20 cellular contexts compared by ENCODE assay signal in the genomic region with DNA sequence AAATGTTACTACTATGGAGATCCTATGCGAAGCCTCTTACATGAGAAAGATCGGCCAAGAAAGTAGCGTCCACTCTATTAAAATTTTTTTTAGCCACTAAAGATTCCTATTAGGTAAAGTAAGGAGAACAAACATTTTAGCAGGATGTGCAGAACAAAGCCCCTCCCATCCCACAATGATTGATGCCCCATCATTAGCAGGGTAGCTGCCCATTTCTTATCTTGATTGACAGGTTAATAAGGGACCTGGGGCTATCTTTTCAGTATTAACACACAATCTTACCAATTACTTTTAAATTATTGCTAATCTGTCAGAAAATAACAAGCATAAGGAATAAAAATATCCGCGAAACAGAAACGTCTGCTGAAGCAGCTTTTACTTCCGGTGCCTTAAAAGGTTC. TPM values are rescaled to one million over a fixed set of nuclear protein-coding genes. Genes with fewer than 3 reads are reported as not detected.
A peak's percentile ranks its signal among the peaks of the same experiment; 100 is the strongest.
DNase-seq lines count a peak whose midpoint lies in the region; TF ChIP-seq lines count a peak whose summit lies in the region.
"Had no signal": no experiment of that assay in that cellular context is flagged by ENCODE, and none has a peak within 500 bp of the region (broad histone marks: within the 10 kb centered on the region; RNA-seq: fewer than 3 reads in every experiment).

No MANE protein-coding gene starts in this region.

- H2BK15ac ChIP-seq in mesendoderm (replicated peaks; ENCODE audit: low read depth) = no peak overlapping the region

- no peak overlapping the region for H2BK120ac ChIP-seq in mesendoderm (ENCODE audit: low read depth, low read length)

- H2BK5ac ChIP-seq in mesendoderm (ENCODE audit: low read length) = no peak overlapping the region

- H3K56ac ChIP-seq in mesendoderm (ENCODE audit: low read length) = no peak overlapping the region

- no peak overlapping the region for H3K4ac ChIP-seq in mesendoderm (ENCODE audit: low read depth, low read length)

- no peaks in the 10 kb centered on the region for H3K36me3 Mint-ChIP-seq in neural crest cell (ENCODE audit: low read depth)
- H3K36me3 Mint-ChIP-seq: activated naive CD8-positive, alpha-beta T cell had no signal

- no peak overlapping the region for H3K18ac ChIP-seq in mesendoderm (ENCODE audit: low read length)

- TF ChIP-seq CTCF in 22Rv1 (IDR thresholded peaks at IDR 0.05) (no peak), neural crest cell (conservative IDR thresholded peaks at IDR 0.05) (no peak)

- peak overlapping the region; percentile 45 for H3K4me3 Mint-ChIP-seq in neural crest cell
- H3K4me3 Mint-ChIP-seq: activated CD4-positive, alpha-beta memory T cell treated with anti-CD3 and anti-CD28 coated beads, Interleukin-2, amount 10 ng/mL, durations not matched to agents 7 days and 5 days; activated naive CD8-positive, alpha-beta T cell; activated T-cell treated with anti-CD3 and anti-CD28 coated beads, Interleukin-2, amount 50 U/mL, for 4 hours had no signal

- H3K27ac Mint-ChIP-seq in neural crest cell (ENCODE audit: unreplicated experiment) = no peak overlapping the region
- H3K27ac Mint-ChIP-seq: activated CD4-positive, alpha-beta memory T cell treated with anti-CD3 and anti-CD28 coated beads, Interleukin-2, amount 10 ng/mL, durations not matched to agents 7 days and 5 days; activated naive CD8-positive, alpha-beta T cell had no signal

- H3K9me3 Mint-ChIP-seq in neural crest cell = no peaks in the 10 kb centered on the region
- H3K9me3 Mint-ChIP-seq: activated CD4-positive, alpha-beta memory T cell treated with anti-CD3 and anti-CD28 coated beads, Interleukin-2, amount 10 ng/mL, durations not matched to agents 7 days and 5 days; activated T-cell treated with anti-CD3 and anti-CD28 coated beads, Interleukin-2, amount 50 U/mL, for 4 hours had no signal

- peaks cover 51% of the 10 kb centered on the region for H3K27me3 Mint-ChIP-seq in neural crest cell (ENCODE audit: low read depth)

- H3K4me2 ChIP-seq in mesendoderm (ENCODE audit: low read length) = no peak overlapping the region

- WGBS in ectodermal cell, 2 experiments = 13 to 16% methylated on average over 5 to 7 of the region's 7 CpGs
- no CpG with 5 or more reads among the region's 7 CpGs for WGBS in mesendoderm (ENCODE audit: extremely low coverage, insufficient coverage, low lambda C conversion rate)

- H3K27me3 ChIP-seq in H7 (ENCODE audit: control insufficient read depth, insufficient read depth, low read length) (peaks cover 19% of the 10 kb centered on the region), ectodermal cell (ENCODE audit: control insufficient read depth, insufficient read depth, low read length, poor library complexity, severe bottlenecking) (peaks cover 18% of the 10 kb centered on the region), mesendoderm (ENCODE audit: insufficient read depth, low read length, poor library complexity) (no peaks in the 10 kb centered on the region)

- H3K4me3 ChIP-seq in H7 (ENCODE audit: insufficient read depth, low read depth, low read length) (peak overlapping the region; percentile 65), ectodermal cell (ENCODE audit: insufficient read depth, low read depth, low read length) (peak overlapping the region; percentile 28), mesendoderm (ENCODE audit: low read length) (no peak overlapping the region)

- no peak overlapping the region for H2AK5ac ChIP-seq in mesendoderm (ENCODE audit: low read length)

- peaks cover 27% of the 10 kb centered on the region for H3K4me1 ChIP-seq in ectodermal cell (ENCODE audit: control insufficient read depth, insufficient read depth, low read length)
- peaks cover 2% of the 10 kb centered on the region for H3K4me1 ChIP-seq in mesendoderm (ENCODE audit: control insufficient read depth, low read depth, low read length)
- H3K4me1 ChIP-seq: parathyroid adenoma had no signal

- H3K79me2 ChIP-seq in mesendoderm (ENCODE audit: control insufficient read depth, insufficient read depth, low read length) = peaks cover 5% of the 10 kb centered on the region
- H3K79me2 ChIP-seq: parathyroid adenoma had no signal

- H4K5ac ChIP-seq in mesendoderm (ENCODE audit: low read length) = no peak overlapping the region

- H3K23ac ChIP-seq in mesendoderm (ENCODE audit: low read length) = no peak overlapping the region

- DNase-seq in H7 (no peak), neural crest cell (ENCODE audit: low read depth, low spot score) (no peak), CD1c-positive myeloid dendritic cell (ENCODE audit: extremely low spot score) (no peak), mesendoderm (no peak), T-helper 1 cell (no peak), iPS-NIHi11 (ENCODE audit: low spot score) (no peak)
- DNase-seq: activated CD4-positive, alpha-beta memory T cell treated with anti-CD3 and anti-CD28 coated beads, Interleukin-2, amount 10 ng/mL, durations not matched to agents 7 days and 5 days; activated T-cell treated with anti-CD3 and anti-CD28 coated beads, Interleukin-2, amount 50 U/mL, for 4 hours; COR-L47; IMR-90; NCI-H1694 treated with DMSO at 0.1 percent for 48 hours; NCI-H446 treated with DMSO at 0.1 percent for 48 hours; stimulated activated naive CD4-positive, alpha-beta T cell treated with Interleukin-2 at 50 U/mL for 16 hours had no signal

- H4K8ac ChIP-seq in mesendoderm (ENCODE audit: low read depth, low read length) = no peak overlapping the region

- H3K79me1 ChIP-seq in mesendoderm (ENCODE audit: low read length) = no peaks in the 10 kb centered on the region

- H3K9me3 ChIP-seq in ectodermal cell (ENCODE audit: control insufficient read depth, low read length) = no peaks in the 10 kb centered on the region

- H3K27ac ChIP-seq in 22Rv1 (peak overlapping the region; percentile 54), ectodermal cell (ENCODE audit: insufficient read depth, low read depth, low read length, poor library complexity, severe bottlenecking) (peak overlapping the region; percentile 73), mesendoderm (ENCODE audit: low read depth, low read length) (no peak overlapping the region)
- H3K27ac ChIP-seq: parathyroid adenoma, VCaP had no signal

- no peaks in the 10 kb centered on the region for H3K36me3 ChIP-seq in H7 (replicated peaks; ENCODE audit: control insufficient read depth, insufficient read depth, low read length)
- H3K36me3 ChIP-seq in ectodermal cell (ENCODE audit: control insufficient read depth, insufficient read depth, low read length) = no peaks in the 10 kb centered on the region
- no peaks in the 10 kb centered on the region for H3K36me3 ChIP-seq in mesendoderm (ENCODE audit: control insufficient read depth, insufficient read depth, low read length)

- peaks cover 36% of the 10 kb centered on the region for H3K4me1 Mint-ChIP-seq in neural crest cell

- H3K9ac ChIP-seq in mesendoderm (ENCODE audit: low read length) = no peak overlapping the region
- H3K9ac ChIP-seq: parathyroid adenoma had no signal

RNA-seq across cellular contexts. Expression of gene FZD8, which starts 5.2 kb away (rescaled TPM):
- 43.0 and 76.2 TPM in 2 replicates for total RNA-seq in H7 (2014; rRNA removed; shearing (Covaris generic))
- 11.0 TPM for polyA plus RNA-seq in ectodermal cell (2013, experiment 1 of 4)
- polyA plus RNA-seq in ectodermal cell (2013, experiment 2 of 4) = 9.7 TPM
- 9.9 TPM for polyA plus RNA-seq in ectodermal cell (2013, experiment 3 of 4)
- polyA plus RNA-seq in ectodermal cell (2013, experiment 4 of 4) = 10.5 TPM
- total RNA-seq in neural crest cell = 3.5 and 3.7 TPM in 2 replicates
- polyA plus RNA-seq in mesendoderm (2013, experiment 1 of 2) = 6.6 TPM
- polyA plus RNA-seq in mesendoderm (2013, experiment 2 of 2) = 6.2 TPM

RNA-seq across cellular contexts. Expression of gene GJD4, which starts 31.8 kb away (rescaled TPM):
- total RNA-seq in H7 (2014; rRNA removed; shearing (Covaris generic)) = not detected in 2 replicates
- polyA plus RNA-seq in ectodermal cell (2013, experiment 1 of 4) = not detected
- polyA plus RNA-seq in ectodermal cell (2013, experiment 2 of 4) = not detected
- not detected for polyA plus RNA-seq in ectodermal cell (2013, experiment 3 of 4)
- polyA plus RNA-seq in ectodermal cell (2013, experiment 4 of 4) = not detected
- total RNA-seq in neural crest cell = not detected in 2 replicates
- 0.03 TPM for polyA plus RNA-seq in mesendoderm (2013, experiment 1 of 2)
- 0.03 TPM for polyA plus RNA-seq in mesendoderm (2013, experiment 2 of 2)
- total RNA-seq: activated CD4-positive, alpha-beta memory T cell treated with anti-CD3 and anti-CD28 coated beads, Interleukin-2, amount 10 ng/mL, durations not matched to agents 7 days and 5 days; activated T-cell treated with anti-CD3 and anti-CD28 coated beads, Interleukin-2, amount 50 U/mL, for 4 hours; bronchial epithelial cell; IMR-90 had no signal
- polyA plus RNA-seq: IMR-90, keratinocyte had no signal
